In genomic region chr14:61122862-61123261, GRCh38 we compare ENCODE assay signal across 6 cellular contexts.
"Had no signal": no experiment of that assay in that cellular context is flagged by ENCODE, and none has a peak within 500 bp of the region (broad histone marks: within the 10 kb centered on the region; RNA-seq: fewer than 3 reads in every experiment).

No MANE protein-coding gene starts in this region.

- H3K27ac ChIP-seq: GM23248 had no signal

- H3K4me3 ChIP-seq: GM23248 had no signal

- FAIRE-seq: H54 had no signal

- DNase-seq: GM23248, GOT3, H9, HCEC 1CT, KBM-7 had no signal

- H2AFZ ChIP-seq: GM23248 had no signal

- H3K9ac ChIP-seq: GM23248 had no signal
